Comparison of ENCODE assay signal across 24 cellular contexts in the genomic region with DNA sequence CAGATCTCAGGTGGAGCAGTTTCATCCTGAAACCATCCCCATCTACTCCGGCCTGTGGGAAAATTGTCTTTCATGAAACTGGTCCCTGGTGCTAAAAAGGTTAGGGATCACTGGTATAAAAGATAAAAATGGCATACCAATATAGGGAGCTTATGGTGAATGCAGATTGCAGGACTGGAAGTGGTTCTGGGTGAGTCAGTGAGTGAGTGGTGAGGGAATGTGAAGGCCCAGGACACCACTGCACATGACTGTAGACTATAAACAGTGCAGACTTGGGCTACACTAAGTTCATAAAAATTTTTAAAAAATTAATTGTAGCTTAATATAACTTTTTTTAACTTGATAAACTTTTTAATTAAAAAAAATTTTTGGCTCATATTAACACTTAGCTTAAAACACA.
"Had no signal": no experiment of that assay in that cellular context is flagged by ENCODE, and none has a peak within 500 bp of the region (broad histone marks: within the 10 kb centered on the region; RNA-seq: fewer than 3 reads in every experiment).

No MANE protein-coding gene starts in this region.

- H3K27me3 ChIP-seq: esophagus muscularis mucosa, heart left ventricle, left lung, right atrium auricular region, stomach, tibial artery, upper lobe of right lung had no signal

- H3K27ac ChIP-seq: esophagus muscularis mucosa, heart left ventricle, left lung, lower lobe of right lung, right atrium auricular region, stomach, suprapubic skin, tibial artery, upper lobe of right lung had no signal

- H3K36me3 ChIP-seq: esophagus muscularis mucosa, heart left ventricle, lower lobe of right lung, right atrium auricular region, stomach, suprapubic skin, tibial artery, upper lobe of right lung had no signal

- H3K4me1 ChIP-seq: esophagus muscularis mucosa, left lung, lower lobe of right lung, right atrium auricular region, suprapubic skin, upper lobe of right lung had no signal

- ATAC-seq: activated CD4-positive, alpha-beta T cell treated with anti-CD3 and anti-CD28 coated beads for 36 hours; heart left ventricle; left lung; lower lobe of right lung; mucosa of descending colon; natural killer cell treated with Interleukin-12 subunit alpha and Interleukin-12 subunit beta and Interleukin-15 and Interleukin-18, amount 100 ng/mL, for 72 hours; stimulated activated naive B cell treated with anti-CD40 and anti-IgM and Interleukin-4, amounts not matched to agents 10 μg/mL and 1 μg/mL and 100 μg/mL, for 72 hours; upper lobe of right lung had no signal

- H3K4me3 ChIP-seq: esophagus muscularis mucosa, heart left ventricle, left lung, lower lobe of right lung, mucosa of descending colon, right atrium auricular region, stomach, suprapubic skin, tibial artery, upper lobe of right lung had no signal

- H3K9me3 ChIP-seq: esophagus muscularis mucosa, heart left ventricle, left lung, lower lobe of right lung, mucosa of descending colon, right atrium auricular region, stomach, suprapubic skin, tibial artery, upper lobe of right lung had no signal

- DNase-seq: activated CD4-positive, alpha-beta T cell treated with anti-CD3 and anti-CD28 coated beads for 36 hours; activated CD4-positive, alpha-beta T cell treated with anti-CD3 and anti-CD28 coated beads, Interleukin-2, amount 50 U/mL, for 4 hours; activated CD4-positive, CD25-positive, alpha-beta regulatory T cell; activated CD8-positive, alpha-beta memory T cell treated with anti-CD3 and anti-CD28 coated beads for 24 hours; activated effector memory CD4-positive, alpha-beta T cell treated with Interleukin-2 at 50 U/mL for 16 hours; activated naive CD4-positive, alpha-beta T cell treated with Interleukin-2 at 50 U/mL for 16 hours; aorta; caudate nucleus; heart left ventricle; hypothalamus; kidney glomerular epithelial cell; left lung; lower lobe of right lung; mucosa of descending colon; stimulated activated CD4-positive, alpha-beta T cell treated with anti-CD3 and anti-CD28 coated beads, Interleukin-15, amount 100 ng/mL, for 24 hours; stimulated activated CD4-positive, alpha-beta T cell treated with anti-CD3 and anti-CD28 coated beads, Interleukin-2, amount 100 ng/mL, for 24 hours; stimulated activated naive B cell treated with anti-CD40 and anti-IgM and Interleukin-4, amounts not matched to agents 10 μg/mL and 1 μg/mL and 100 μg/mL, for 72 hours; stomach; tibial artery; upper lobe of right lung had no signal
